ENCODE assay signal across 16 cellular contexts in the genomic region with DNA sequence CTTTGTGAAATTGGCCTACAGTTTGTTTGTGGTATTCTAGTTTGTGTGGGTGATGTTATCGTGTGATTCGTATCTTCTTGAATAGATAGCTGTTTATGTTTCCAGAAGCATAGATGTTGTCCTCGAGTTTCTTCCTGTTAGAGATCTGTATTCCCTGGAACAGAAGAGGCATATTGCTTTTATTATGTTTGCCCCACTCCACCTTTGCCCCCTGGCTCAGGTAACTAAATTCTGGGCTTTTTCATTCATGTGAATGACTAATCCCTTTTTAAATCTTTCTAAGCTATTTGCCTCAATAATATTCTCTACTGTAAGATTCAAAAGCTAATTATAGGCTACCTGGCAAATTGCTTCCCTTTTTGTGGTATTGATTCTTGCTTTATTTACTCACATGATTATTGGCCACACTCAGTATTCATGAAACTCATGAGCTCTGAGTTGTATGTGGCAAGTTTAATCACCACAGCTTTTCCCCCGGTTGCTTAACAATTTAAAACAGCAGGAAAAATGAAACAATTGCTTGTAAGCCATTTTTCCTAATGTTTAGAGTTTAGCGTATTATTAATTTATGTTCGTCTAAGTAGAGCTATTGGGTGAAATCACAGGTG. TPM values are rescaled to one million over a fixed set of nuclear protein-coding genes. Genes with fewer than 3 reads are reported as not detected.
DNase-seq lines count a peak whose midpoint lies in the region; ATAC-seq and TF ChIP-seq lines count a peak whose summit lies in the region.
"Had no signal": no experiment of that assay in that cellular context is flagged by ENCODE, and none has a peak within 500 bp of the region (broad histone marks: within the 10 kb centered on the region; RNA-seq: fewer than 3 reads in every experiment).

No MANE protein-coding gene starts in this region.

- TF ChIP-seq CTCF in HEK293 (tag by site-specific recombination; IDR thresholded peaks at IDR 0.05) = no peak

- no peaks in the 10 kb centered on the region for H3K27me3 ChIP-seq in CD4-positive, alpha-beta memory T cell (ENCODE audit: insufficient read depth, low read length)

- H3K9me3 ChIP-seq in HEK293 (ENCODE audit: control insufficient read depth, insufficient read depth, low read depth, low read length) = no peaks in the 10 kb centered on the region
- H3K9me3 ChIP-seq in CD4-positive, alpha-beta memory T cell (ENCODE audit: control insufficient read depth in 1 of 2, low read length in 2 of 2) = no peaks in the 10 kb centered on the region

- H3K4me3 Mint-ChIP-seq in CD4-positive, alpha-beta memory T cell = no peak overlapping the region
- H3K4me3 Mint-ChIP-seq: B cell; CD4-positive, CD25-positive, alpha-beta regulatory T cell; HFFc6 had no signal

- peaks cover 4 to 58% of the 10 kb centered on the region in 2 experiments; a peak in 2 of 3 replicates for H3K36me3 ChIP-seq in HEK293 (ENCODE audit: control insufficient read depth in 2 of 2, insufficient read depth in 1 of 2, low read length in 2 of 2)
- no peaks in the 10 kb centered on the region for H3K36me3 ChIP-seq in CD4-positive, alpha-beta memory T cell (ENCODE audit: insufficient read depth, low read length)

- no peaks in the 10 kb centered on the region for H3K4me1 Mint-ChIP-seq in CD4-positive, alpha-beta memory T cell
- H3K4me1 Mint-ChIP-seq: B cell; CD4-positive, CD25-positive, alpha-beta regulatory T cell had no signal

- intact Hi-C loops in CD4-positive, alpha-beta memory T cell (cut with micrococcal nuclease) = no loop called here

- CTCF ChIA-PET in HEK293 (lab: Yijun Ruan, JAX) = interaction anchor here (0.9 to 1.4 kb wide), 3 partner anchors 10 to 104 kb away, joined by 3 to 6 read pairs (median 3); no protein-coding TSS in a partner anchor
- CTCF ChIA-PET in CD4-positive, alpha-beta memory T cell (lab: Charles Lee; ENCODE audit: partially characterized antibody) = no interaction called here

- H3K27me3 Mint-ChIP-seq in CD4-positive, alpha-beta memory T cell = peaks cover 1 to 14% of the 10 kb centered on the region in 2 donors
- H3K27me3 Mint-ChIP-seq: B cell; CD4-positive, CD25-positive, alpha-beta regulatory T cell had no signal

- POLR2A ChIA-PET in HEK293 (lab: Yijun Ruan, JAX) = interaction anchor here (1.2 to 1.7 kb wide), 3 partner anchors 10 to 14 kb away, joined by 3 to 5 read pairs (median 4); no protein-coding TSS in a partner anchor
- POLR2A ChIA-PET in CD4-positive, alpha-beta memory T cell (lab: Charles Lee; ENCODE audit: partially characterized antibody) = no interaction called here

- H3K27ac ChIP-seq in HEK293 (ENCODE audit: extremely low read depth, low read depth, low read length) = no peak overlapping the region
- no peak overlapping the region for H3K27ac ChIP-seq in CD4-positive, alpha-beta memory T cell (ENCODE audit: low read depth, low read length)

- ATAC-seq in left lobe of liver (peak; percentile 88), HG02571 (IDR thresholded peaks at IDR 0.05; ENCODE audit: unreplicated experiment) (no peak), HG02840 (IDR thresholded peaks at IDR 0.05; ENCODE audit: low FRiP score, unreplicated experiment) (no peak)
- ATAC-seq: SK-N-SH treated with all-trans-retinoic acid at 6 μM for 48 hours had no signal

- no peak overlapping the region for H3K27ac Mint-ChIP-seq in CD4-positive, alpha-beta memory T cell
- H3K27ac Mint-ChIP-seq: B cell; CD4-positive, CD25-positive, alpha-beta regulatory T cell; HFFc6 had no signal

- no peaks in the 10 kb centered on the region for H3K36me3 Mint-ChIP-seq in CD4-positive, alpha-beta memory T cell
- H3K36me3 Mint-ChIP-seq: CD4-positive, CD25-positive, alpha-beta regulatory T cell had no signal

- peaks cover 0 to 6% (median 0%) of the 10 kb centered on the region in 8 donors for H3K9me3 Mint-ChIP-seq in CD4-positive, alpha-beta memory T cell

- DNase-seq in NCI-H1105 (lab: John Stamatoyannopoulos, UW) = peak; percentile 38
- peak; percentile 95 for DNase-seq in NCI-H748 treated with DMSO at 0.1 percent for 48 hours (lab: John Stamatoyannopoulos, UW)
- peak; percentile 55 for DNase-seq in left lobe of liver (ENCODE audit: low spot score)
- no peak for DNase-seq in stimulated activated CD4-positive, alpha-beta T cell treated with anti-CD3 and anti-CD28 coated beads, Interleukin-12 subunit alpha, Interleukin-12 subunit beta, amount 100 ng/mL, for 4 hours
- no peak for DNase-seq in CD4-positive, alpha-beta memory T cell
- DNase-seq: CD4-positive, CD25-positive, alpha-beta regulatory T cell; HFFc6; NCI-H1436 treated with DMSO at 0.1 percent for 48 hours; NCI-H446 treated with DMSO at 0.1 percent for 48 hours; SHP77 had no signal

- no peaks in the 10 kb centered on the region for H3K4me1 ChIP-seq in HEK293 (ENCODE audit: control insufficient read depth, insufficient read depth, low read length)
- H3K4me1 ChIP-seq in CD4-positive, alpha-beta memory T cell (ENCODE audit: insufficient read depth, low read length) = no peaks in the 10 kb centered on the region

- no peak overlapping the region for H3K4me3 ChIP-seq in HEK293 (ENCODE audit: low read depth, low read length)
- H3K4me3 ChIP-seq in CD4-positive, alpha-beta memory T cell (ENCODE audit: low read length in 2 of 2) = no peak overlapping the region

TF ChIP-seq in HEK293, 187 proteins besides CTCF, POLR2A, EP300 and RAD21:
- TF ChIP-seq ZNF426 (tag by site-specific recombination; IDR thresholded peaks at IDR 0.05) = no peak
- 0 out of 2 replicates have a peak, but pooled peaks have one; percentile 28 for TF ChIP-seq SP7 (tag by site-specific recombination; IDR thresholded peaks at IDR 0.05)

RNA-seq across cellular contexts. Expression of a gene that starts 12.6 kb away (rescaled TPM):
- 25.0 TPM for total RNA-seq in left lobe of liver
- under 1 TPM; 0.17 to 0.86 TPM for total RNA-seq in CD4-positive, alpha-beta memory T cell
- under 1 TPM; 0.03 to 0.06 TPM for polyA plus RNA-seq in CD4-positive, alpha-beta memory T cell
- total RNA-seq: B cell, HT-29 had no signal
- polyA plus RNA-seq: CD4-positive, CD25-positive, alpha-beta regulatory T cell had no signal

Comparison
In these comparisons a context has a peak if more than half of its experiments do, and no peak if none do; other contexts are left out.
1. DNase-seq: peak in NCI-H1105 (single experiment), NCI-H748 treated with DMSO at 0.1 percent for 48 hours (single experiment) and left lobe of liver (single experiment); none in stimulated activated CD4-positive, alpha-beta T cell treated with anti-CD3 and anti-CD28 coated beads, Interleukin-12 subunit alpha, Interleukin-12 subunit beta, amount 100 ng/mL, for 4 hours (single experiment) and CD4-positive, alpha-beta memory T cell (0 of 5).
2. RNA of a gene that starts 12.6 kb away (total RNA-seq): 25.0 TPM in left lobe of liver (single experiment); 0.17 to 0.86 TPM in CD4-positive, alpha-beta memory T cell; every median in the first group is over 10 times any median in the second.